18 cellular contexts compared by ENCODE assay signal in genomic region chr1:14443164-14443787, GRCh38.
A peak's percentile ranks its signal among the peaks of the same experiment; 100 is the strongest.
DNase-seq lines count a peak whose midpoint lies in the region; TF ChIP-seq lines count a peak whose summit lies in the region.
"Had no signal": no experiment of that assay in that cellular context is flagged by ENCODE, and none has a peak within 500 bp of the region (broad histone marks: within the 10 kb centered on the region; RNA-seq: fewer than 3 reads in every experiment).

No MANE protein-coding gene starts in this region.

- peaks cover 5% of the 10 kb centered on the region for H3K27me3 ChIP-seq in smooth muscle cell (ENCODE audit: low read depth)
- H3K27me3 ChIP-seq: ascending aorta, uterus had no signal

- 29% methylated on average over 4 of the region's 4 CpGs for WGBS in smooth muscle cell (ENCODE audit: low lambda C conversion rate)

- H3K79me2 ChIP-seq in smooth muscle cell (ENCODE audit: low read depth) = no peaks in the 10 kb centered on the region

- TF ChIP-seq CTCF in RWPE1 (conservative IDR thresholded peaks at IDR 0.05; ENCODE audit: low read depth) (no peak), fibroblast of villous mesenchyme (IDR thresholded peaks at IDR 0.05; ENCODE audit: insufficient read depth, low read depth, low read length) (no peak), smooth muscle cell (IDR thresholded peaks at IDR 0.05; ENCODE audit: borderline replicate concordance, insufficient read depth, poor library complexity, severe bottlenecking) (no peak)

- no peak overlapping the region for H3K4me3 ChIP-seq in fibroblast of villous mesenchyme (ENCODE audit: low read depth, low read length)
- no peak overlapping the region for H3K4me3 ChIP-seq in smooth muscle cell
- H3K4me3 ChIP-seq: ascending aorta, esophagus squamous epithelium, psoas muscle, uterus had no signal

- no peak overlapping the region for H3K9ac ChIP-seq in smooth muscle cell (ENCODE audit: low read depth)

- peak overlapping the region; percentile 22 for H3K4me2 ChIP-seq in smooth muscle cell

- POLR2A ChIA-PET in RWPE1 (lab: Yijun Ruan, JAX; ENCODE audit: low non-redundant PET) = no interaction called here

- H3K4me1 ChIP-seq in smooth muscle cell (ENCODE audit: low read depth) = no peaks in the 10 kb centered on the region
- H3K4me1 ChIP-seq: ascending aorta, psoas muscle, uterus had no signal

- no peaks in the 10 kb centered on the region for H4K20me1 ChIP-seq in smooth muscle cell (ENCODE audit: low read depth)

- CTCF ChIA-PET in RWPE1 (lab: Yijun Ruan, JAX) = interaction anchor here (0.6 to 0.7 kb wide), 2 partner anchors 9 to 621 kb away, joined by 4 read pairs; no protein-coding TSS in a partner anchor

- H2AFZ ChIP-seq in smooth muscle cell (ENCODE audit: low read depth) = no peak overlapping the region

- H3K9me3 ChIP-seq in smooth muscle cell (replicated peaks; ENCODE audit: low read depth) = no peaks in the 10 kb centered on the region
- H3K9me3 ChIP-seq: ascending aorta, esophagus squamous epithelium, psoas muscle, uterus had no signal

- DNase-seq in NCI-H82 (lab: John Stamatoyannopoulos, UW) (peak; percentile 16), NCI-H82 treated with DMSO at 0.1 percent for 48 hours (lab: John Stamatoyannopoulos, UW; ENCODE audit: unreplicated experiment) (no peak), RWPE1 (ENCODE audit: low spot score) (peak; percentile 65), fibroblast of villous mesenchyme (ENCODE audit: low read depth) (peak; percentile 28), smooth muscle cell (lab: John Stamatoyannopoulos, UW; ENCODE audit: unreplicated experiment) (no peak), MV-4-11 (lab: John Stamatoyannopoulos, UW) (no peak), NCI-H2029 (lab: John Stamatoyannopoulos, UW) (no peak), NCI-H128 (lab: John Stamatoyannopoulos, UW; ENCODE audit: unreplicated experiment) (no peak)
- DNase-seq: ACHN; activated CD4-positive, alpha-beta T cell treated with anti-CD3 and anti-CD28 coated beads for 1 hour; COR-L47; esophagus squamous epithelium; natural killer cell; psoas muscle; stimulated activated naive CD8-positive, alpha-beta T cell treated with anti-CD3 and anti-CD28 coated beads, Interleukin-15, amount 100 ng/mL, for 72 hours; uterus had no signal

- no peaks in the 10 kb centered on the region for H3F3A ChIP-seq in smooth muscle cell (ENCODE audit: low read depth)

- H3K36me3 ChIP-seq in smooth muscle cell (ENCODE audit: low read depth) = no peaks in the 10 kb centered on the region
- H3K36me3 ChIP-seq: ascending aorta, esophagus squamous epithelium, uterus had no signal

- peak overlapping the region; percentile 53 for H3K27ac ChIP-seq in RWPE1
- H3K27ac ChIP-seq in smooth muscle cell (ENCODE audit: low read depth) = no peak overlapping the region
- H3K27ac ChIP-seq: ascending aorta, esophagus squamous epithelium, HL-60, psoas muscle, uterus had no signal

Comparison
In these comparisons a context has a peak if more than half of its experiments do, and no peak if none do; other contexts are left out.
1. DNase-seq: peak in NCI-H82 (single experiment), RWPE1 (single experiment) and fibroblast of villous mesenchyme (single experiment); none in NCI-H82 treated with DMSO at 0.1 percent for 48 hours (single experiment), smooth muscle cell (single experiment), MV-4-11 (single experiment), NCI-H2029 (single experiment) and NCI-H128 (single experiment).